16 cellular contexts compared by ENCODE assay signal in genomic region chr3:46542801-46543201, GRCh38. TPM values are rescaled to one million over a fixed set of nuclear protein-coding genes. Genes with fewer than 3 reads are reported as not detected.
DNase-seq lines count a peak whose midpoint lies in the region; ATAC-seq, FAIRE-seq and TF ChIP-seq lines count a peak whose summit lies in the region.
"Had no signal": no experiment of that assay in that cellular context is flagged by ENCODE, and none has a peak within 500 bp of the region (broad histone marks: within the 10 kb centered on the region; RNA-seq: fewer than 3 reads in every experiment).

No MANE protein-coding gene starts in this region.

- H3K4me2 ChIP-seq in DND-41 (ENCODE audit: insufficient read depth, low read length): no peak overlapping the region
- H3K4me2 ChIP-seq in astrocyte (ENCODE audit: low read length): peak overlapping the region; percentile 38
- H3K4me2 ChIP-seq in parathyroid adenoma (ENCODE audit: low read length): no peak overlapping the region

- peaks cover 16% of the 10 kb centered on the region for H3K4me1 Mint-ChIP-seq in astrocyte (ENCODE audit: low read depth, unreplicated experiment)

- no peaks in the 10 kb centered on the region for H3K79me2 ChIP-seq in DND-41 (ENCODE audit: insufficient read depth, low read length)
- H3K79me2 ChIP-seq in astrocyte (ENCODE audit: insufficient read depth, low read length): no peaks in the 10 kb centered on the region
- H3K79me2 ChIP-seq in parathyroid adenoma: no peaks in the 10 kb centered on the region

- no peak overlapping the region for H3K4me3 Mint-ChIP-seq in astrocyte (ENCODE audit: unreplicated experiment)
- H3K4me3 Mint-ChIP-seq: activated naive CD4-positive, alpha-beta T cell treated with anti-CD3 and anti-CD28 coated beads for 36 hours had no signal

- H3K4me1 ChIP-seq in DND-41 (ENCODE audit: insufficient read depth, low read length) (peaks cover 97% of the 10 kb centered on the region), HUES64 (ENCODE audit: insufficient read depth, low read length) (peaks cover 29% of the 10 kb centered on the region), astrocyte (ENCODE audit: insufficient read depth, low read length) (peaks cover 13% of the 10 kb centered on the region), parathyroid adenoma (peaks cover 3% of the 10 kb centered on the region)
- H3K4me1 ChIP-seq: breast epithelium, right lobe of liver had no signal

- H3K27ac ChIP-seq in DND-41 (ENCODE audit: low read length) (peak overlapping the region; percentile 93), HUES64 (ENCODE audit: low read depth, low read length) (peak overlapping the region; percentile 50), astrocyte (ENCODE audit: low read depth, low read length) (peak overlapping the region; percentile 3), parathyroid adenoma (no peak overlapping the region)
- H3K27ac ChIP-seq: breast epithelium, right lobe of liver had no signal

- WGBS in HUES64: 92% methylated on average over 5 of the region's 5 CpGs

- no peak for ATAC-seq in DND-41 (ENCODE audit: insufficient read depth, low read depth)
- ATAC-seq in HG02840 (IDR thresholded peaks at IDR 0.05; ENCODE audit: low FRiP score, unreplicated experiment): no peak
- ATAC-seq: right lobe of liver had no signal

- peaks cover 3% of the 10 kb centered on the region for H3K9me3 ChIP-seq in DND-41 (ENCODE audit: insufficient read depth, low read length, severe bottlenecking)
- no peaks in the 10 kb centered on the region for H3K9me3 ChIP-seq in HUES64 (ENCODE audit: insufficient read depth, low read depth, low read length)
- no peaks in the 10 kb centered on the region for H3K9me3 ChIP-seq in astrocyte (ENCODE audit: insufficient read depth, low read depth, low read length)
- no peaks in the 10 kb centered on the region for H3K9me3 ChIP-seq in parathyroid adenoma (ENCODE audit: control insufficient read depth, low read length)
- H3K9me3 ChIP-seq: breast epithelium, right lobe of liver had no signal

- peak overlapping the region; percentile 48 for H3K9ac ChIP-seq in DND-41 (ENCODE audit: low read depth, low read length)
- no peak overlapping the region for H3K9ac ChIP-seq in HUES64 (ENCODE audit: low read depth, low read length)
- H3K9ac ChIP-seq in astrocyte (ENCODE audit: low read length): peak overlapping the region; percentile 33
- H3K9ac ChIP-seq in parathyroid adenoma: no peak overlapping the region

- no peaks in the 10 kb centered on the region for H3K9me3 Mint-ChIP-seq in astrocyte (ENCODE audit: unreplicated experiment)
- H3K9me3 Mint-ChIP-seq: activated naive CD4-positive, alpha-beta T cell treated with anti-CD3 and anti-CD28 coated beads for 36 hours had no signal

- H3K36me3 ChIP-seq in DND-41 (ENCODE audit: insufficient read depth, low read length) (no peaks in the 10 kb centered on the region), HUES64 (ENCODE audit: insufficient read depth, low read length) (no peaks in the 10 kb centered on the region), astrocyte (ENCODE audit: insufficient read depth, low read length) (no peaks in the 10 kb centered on the region), parathyroid adenoma (ENCODE audit: control insufficient read depth, insufficient read depth, low read length) (no peaks in the 10 kb centered on the region)
- H3K36me3 ChIP-seq: breast epithelium, right lobe of liver had no signal

- no peak for FAIRE-seq in astrocyte (lab: Jason Lieb, UNC)

- no peak for TF ChIP-seq CTCF in DND-41 (IDR thresholded peaks at IDR 0.05; ENCODE audit: borderline replicate concordance, extremely low read depth, low read length, poor library complexity, severe bottlenecking)
- TF ChIP-seq CTCF in astrocyte (IDR thresholded peaks at IDR 0.05; ENCODE audit: insufficient read depth, low read depth, low read length): no peak
- TF ChIP-seq CTCF in parathyroid adenoma (IDR thresholded peaks at IDR 0.05): no peak

- H4K20me1 ChIP-seq in DND-41 (ENCODE audit: insufficient read depth, low read length): no peaks in the 10 kb centered on the region
- no peaks in the 10 kb centered on the region for H4K20me1 ChIP-seq in astrocyte (ENCODE audit: insufficient read depth, low read length)

- H2AFZ ChIP-seq in DND-41 (ENCODE audit: low read depth, low read length) (peak overlapping the region; percentile 57; the same call in 1 of the 2 replicates), astrocyte (ENCODE audit: low read depth, low read length) (peak overlapping the region; percentile 80), parathyroid adenoma (peak overlapping the region; percentile 69)

- H3K36me3 Mint-ChIP-seq in astrocyte (ENCODE audit: low read depth, unreplicated experiment): no peaks in the 10 kb centered on the region

- DNase-seq in DND-41: peak; percentile 49
- no peak for DNase-seq in astrocyte (ENCODE audit: low read depth)
- DNase-seq in germinal center (ENCODE audit: low spot score): no peak
- no peak for DNase-seq in H4 (ENCODE audit: low spot score)
- no peak for DNase-seq in NOMO-1 treated with DMSO at 0.1 percent for 48 hours (lab: John Stamatoyannopoulos, UW; ENCODE audit: unreplicated experiment)
- DNase-seq: activated naive CD4-positive, alpha-beta T cell treated with anti-CD3 and anti-CD28 coated beads for 36 hours; NCI-H226; right lobe of liver; stimulated activated naive CD4-positive, alpha-beta T cell had no signal

- H3K27me3 ChIP-seq in DND-41 (ENCODE audit: insufficient read depth, low read length, poor library complexity) (no peaks in the 10 kb centered on the region), HUES64 (ENCODE audit: insufficient read depth, low read length) (no peaks in the 10 kb centered on the region), astrocyte (ENCODE audit: insufficient read depth, low read length) (no peaks in the 10 kb centered on the region), parathyroid adenoma (ENCODE audit: control insufficient read depth, insufficient read depth, low read length) (no peaks in the 10 kb centered on the region)
- H3K27me3 ChIP-seq: breast epithelium, right lobe of liver had no signal

- H3K27me3 Mint-ChIP-seq in astrocyte (ENCODE audit: low read depth, unreplicated experiment): no peaks in the 10 kb centered on the region

- peak overlapping the region; percentile 70 for H3K27ac Mint-ChIP-seq in astrocyte (ENCODE audit: unreplicated experiment)
- H3K27ac Mint-ChIP-seq: activated naive CD4-positive, alpha-beta T cell treated with anti-CD3 and anti-CD28 coated beads for 36 hours had no signal

- no peak overlapping the region for H3K4me3 ChIP-seq in DND-41 (ENCODE audit: low read depth in 1 of 2, low read length in 2 of 2)
- H3K4me3 ChIP-seq in HUES64 (ENCODE audit: low read length): no peak overlapping the region
- H3K4me3 ChIP-seq in astrocyte (ENCODE audit: insufficient read depth, low read depth, low read length): no peak overlapping the region
- no peak overlapping the region for H3K4me3 ChIP-seq in parathyroid adenoma (ENCODE audit: low read depth, low read length)
- H3K4me3 ChIP-seq: breast epithelium, right lobe of liver had no signal

RNA-seq across cellular contexts. Expression of gene LRRC2, which starts 23.3 kb away (rescaled TPM):
- 2.2 TPM for polyA plus RNA-seq in HUES64 (2013, experiment 1 of 2)
- polyA plus RNA-seq in HUES64 (2013, experiment 2 of 2): 1.4 TPM
- total RNA-seq in astrocyte: 0.32 and 0.36 TPM in 2 replicates
- 0.04 TPM in 1 of 2 replicates, not detected in the other for total RNA-seq in H4 (2014; rRNA removed; shearing (Covaris generic))
- total RNA-seq: activated naive CD4-positive, alpha-beta T cell treated with anti-CD3 and anti-CD28 coated beads for 36 hours had no signal
- polyA plus RNA-seq: neural cell had no signal

RNA-seq across cellular contexts. Expression of gene RTP3, which starts 45.0 kb away (rescaled TPM):
- not detected for polyA plus RNA-seq in HUES64 (2013, experiment 1 of 2)
- not detected for polyA plus RNA-seq in HUES64 (2013, experiment 2 of 2)
- total RNA-seq in astrocyte: not detected in 2 replicates
- total RNA-seq in H4 (2014; rRNA removed; shearing (Covaris generic)): 0.06 and 0.41 TPM in 2 replicates
- total RNA-seq: activated naive CD4-positive, alpha-beta T cell treated with anti-CD3 and anti-CD28 coated beads for 36 hours; breast epithelium; lower leg skin; ureter had no signal
- polyA plus RNA-seq: neural cell had no signal

Comparison
In these comparisons a context has a peak if more than half of its experiments do, and no peak if none do; other contexts are left out.
1. H3K9ac ChIP-seq: peak in DND-41 (single experiment) and astrocyte (single experiment); none in HUES64 (single experiment) and parathyroid adenoma (single experiment).
2. Peak in every context shown above with its lines, with median percentiles within 50 percentile points of each other: H2AFZ ChIP-seq.